Comparison of ENCODE assay signal across 8 cellular contexts in the genomic region with DNA sequence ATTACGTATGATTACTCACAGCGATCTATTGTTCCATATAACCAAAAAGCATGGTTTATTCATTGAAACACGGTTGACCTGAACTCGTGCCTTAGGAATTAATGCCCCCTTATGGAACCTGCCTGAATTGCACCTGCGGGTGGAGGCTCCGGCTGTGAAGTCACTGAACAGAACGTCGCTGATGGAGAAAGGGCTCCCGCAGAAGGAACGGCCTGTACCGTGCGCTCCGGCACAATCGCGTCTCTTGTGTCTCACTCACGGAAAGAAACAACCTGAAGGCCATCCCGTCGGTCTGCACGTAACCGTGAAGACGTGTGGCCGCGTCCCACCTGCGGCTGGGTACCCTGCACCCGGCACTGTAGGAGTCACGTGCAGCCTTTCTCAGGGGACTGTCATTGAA.
DNase-seq lines count a peak whose midpoint lies in the region; ATAC-seq and TF ChIP-seq lines count a peak whose summit lies in the region.

No MANE protein-coding gene starts in this region.

- no peaks in the 10 kb centered on the region for H3K27me3 Mint-ChIP-seq in central memory CD8-positive, alpha-beta T cell

- no peak overlapping the region for H3K4me3 Mint-ChIP-seq in central memory CD8-positive, alpha-beta T cell

- peaks cover 17% of the 10 kb centered on the region for H3K4me1 Mint-ChIP-seq in central memory CD8-positive, alpha-beta T cell

- no peaks in the 10 kb centered on the region for H3K9me3 Mint-ChIP-seq in central memory CD8-positive, alpha-beta T cell

- H3K27ac Mint-ChIP-seq in central memory CD8-positive, alpha-beta T cell (ENCODE audit: low read depth): no peak overlapping the region

- TF ChIP-seq CTCF in GM13977 (IDR thresholded peaks at IDR 0.05; ENCODE audit: extremely low read depth, insufficient read depth, missing control alignments): peak; percentile 88

- DNase-seq in AG08396 (ENCODE audit: low spot score) (peak; percentile 86), GM13977 (ENCODE audit: low spot score) (peak; percentile 89), NCI-H146 (lab: John Stamatoyannopoulos, UW) (peak; percentile 59), left lobe of liver (ENCODE audit: low spot score) (no peak)
- DNase-seq in activated CD4-positive, CD25-positive, alpha-beta regulatory T cell treated with anti-CD3 and anti-CD28 coated beads, Interleukin-2, amount 50 U/mL, for 72 hours: peak; percentile 72
- peak; percentile 61 to 64 for DNase-seq in central memory CD8-positive, alpha-beta T cell (ENCODE audit: low spot score in 2 of 2)
- DNase-seq in stimulated activated CD4-positive, alpha-beta T cell treated with anti-CD3 and anti-CD28 coated beads, TNF-alpha, amount 100 ng/mL, for 24 hours (ENCODE audit: low read depth in 3 of 3): peak; percentile 57 to 72 (median 60)

- H3K36me3 Mint-ChIP-seq in central memory CD8-positive, alpha-beta T cell (ENCODE audit: insufficient read depth): peaks cover 21% of the 10 kb centered on the region

- ATAC-seq in central memory CD8-positive, alpha-beta T cell (replicated peaks; ENCODE audit: extremely low read depth, poor library complexity, severe bottlenecking): no peak
- ATAC-seq in left lobe of liver (peak; percentile 87), GM21390 (IDR thresholded peaks at IDR 0.05; ENCODE audit: unreplicated experiment) (no peak)

- in situ Hi-C loops in GM13977 (cut with MboI; ENCODE audit: low pct_unique_long_range_greater_than_20kb, low sequenced_read_pairs, unreplicated experiment): no loop called here
